ENCODE assay signal across 7 cellular contexts in the genomic region with DNA sequence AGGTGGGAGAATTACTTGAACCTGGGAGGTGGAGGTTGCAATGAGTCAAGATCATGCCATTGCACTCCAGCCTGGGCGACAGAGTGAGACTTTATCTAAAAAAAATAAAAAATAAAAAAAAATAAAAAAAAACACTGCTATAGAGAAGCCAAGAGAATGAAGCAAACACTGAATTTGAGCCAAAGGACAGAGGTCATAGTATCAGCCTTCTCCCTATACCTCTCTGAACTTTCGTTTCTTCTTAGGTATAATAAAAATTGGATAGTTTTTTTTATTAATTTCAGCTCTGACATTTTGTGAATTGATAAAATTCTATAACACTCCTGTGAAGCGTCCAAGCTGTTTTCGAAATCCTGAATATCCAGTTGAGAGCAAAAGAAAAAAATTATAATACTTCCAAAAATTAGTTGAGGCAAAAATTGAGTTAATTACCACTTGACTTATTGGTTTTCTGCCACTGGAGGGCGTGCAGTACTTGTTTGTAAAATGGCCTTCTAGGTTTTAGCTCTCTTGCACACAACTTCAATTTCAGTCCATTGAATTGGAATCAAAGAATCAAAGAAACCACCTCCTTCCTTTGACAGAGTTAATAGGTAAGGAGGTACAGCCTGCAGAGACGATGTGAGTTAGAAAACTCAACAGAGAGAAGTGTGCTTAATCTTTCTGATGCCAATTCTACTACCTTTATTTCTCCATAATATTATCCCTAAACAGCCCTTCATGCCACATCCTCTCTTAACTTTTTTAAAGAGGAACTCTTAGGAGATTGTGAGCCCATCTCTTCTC.
DNase-seq lines count a peak whose midpoint lies in the region; ATAC-seq lines count a peak whose summit lies in the region.

No MANE protein-coding gene starts in this region.

- H3K9me3 Mint-ChIP-seq in activated CD4-positive, alpha-beta memory T cell treated with anti-CD3 and anti-CD28 coated beads for 36 hours: no peaks in the 10 kb centered on the region

- CTCF ChIA-PET in activated CD4-positive, alpha-beta memory T cell treated with anti-CD3 and anti-CD28 coated beads for 36 hours (lab: Charles Lee): interaction anchor here (0.8 to 5.5 kb wide), 12 partner anchors 10 to 317 kb away, joined by 3 to 103 read pairs (median 5); partner anchors contain the start of gene LGR4

- DNase-seq in GDM1 (lab: John Stamatoyannopoulos, UW): peak; percentile 19
- DNase-seq in HCEC 1CT: peak; percentile 62
- DNase-seq in NCI-H2227 treated with DMSO at 0.1 percent for 48 hours (lab: John Stamatoyannopoulos, UW): peak; percentile 37
- peak; percentile 36 for DNase-seq in activated CD4-positive, alpha-beta memory T cell treated with anti-CD3 and anti-CD28 coated beads for 36 hours
- DNase-seq in globus pallidus (ENCODE audit: low spot score): peak; percentile 58
- peak; percentile 29 for DNase-seq in pulmonary artery endothelial cell (ENCODE audit: low read depth, low spot score)

- ATAC-seq in GM18517 (IDR thresholded peaks at IDR 0.05; ENCODE audit: unreplicated experiment): no peak

- POLR2A ChIA-PET in activated CD4-positive, alpha-beta memory T cell treated with anti-CD3 and anti-CD28 coated beads for 36 hours (lab: Charles Lee): no interaction called here

- H3K27ac Mint-ChIP-seq in activated CD4-positive, alpha-beta memory T cell treated with anti-CD3 and anti-CD28 coated beads for 36 hours: no peak overlapping the region

- H3K36me3 Mint-ChIP-seq in activated CD4-positive, alpha-beta memory T cell treated with anti-CD3 and anti-CD28 coated beads for 36 hours: no peaks in the 10 kb centered on the region

- peaks cover 4% of the 10 kb centered on the region for H3K27me3 Mint-ChIP-seq in activated CD4-positive, alpha-beta memory T cell treated with anti-CD3 and anti-CD28 coated beads for 36 hours

- no peaks in the 10 kb centered on the region for H3K4me1 Mint-ChIP-seq in activated CD4-positive, alpha-beta memory T cell treated with anti-CD3 and anti-CD28 coated beads for 36 hours (ENCODE audit: low read depth)

- intact Hi-C loops in activated CD4-positive, alpha-beta memory T cell treated with anti-CD3 and anti-CD28 coated beads for 36 hours (cut with micrococcal nuclease): loop anchor here (1.0 to 10.0 kb wide), 3 partner anchors 112 to 302 kb away; partner anchors contain the start of gene CCDC34

- H3K4me3 Mint-ChIP-seq in activated CD4-positive, alpha-beta memory T cell treated with anti-CD3 and anti-CD28 coated beads for 36 hours: no peak overlapping the region
